8 cellular contexts compared by ENCODE assay signal in the genomic region with DNA sequence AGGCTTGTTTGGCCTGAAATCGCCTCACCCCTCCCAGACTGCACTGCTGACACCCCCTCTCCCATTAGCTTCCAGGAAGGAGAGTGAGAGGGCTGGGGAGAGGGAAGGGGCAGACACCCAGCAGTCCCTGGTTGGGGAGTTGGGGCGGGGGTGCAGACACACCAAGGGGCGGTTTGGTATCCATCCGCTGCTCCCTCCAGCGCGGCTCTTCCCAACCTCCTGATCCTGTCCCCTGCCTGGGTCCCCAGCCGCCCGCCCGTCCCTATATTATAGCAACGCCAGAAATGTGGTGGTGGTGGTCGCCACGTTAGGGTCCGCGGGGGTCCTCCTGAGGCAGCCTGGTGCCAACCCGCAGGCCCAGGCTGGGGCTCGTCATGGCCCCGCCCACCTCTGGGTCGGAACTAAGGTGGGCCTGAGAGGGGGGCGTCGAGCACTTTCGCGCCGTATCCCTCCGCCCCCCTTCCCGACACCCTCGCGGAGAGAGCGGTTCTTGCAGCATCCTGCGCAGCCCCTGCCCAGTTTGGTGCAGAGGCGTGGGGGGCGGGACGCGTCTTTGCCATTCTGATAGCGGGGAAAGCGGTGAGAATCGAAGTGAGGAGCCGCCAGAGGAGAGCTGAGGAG. TPM values are rescaled to one million over a fixed set of nuclear protein-coding genes. Genes with fewer than 3 reads are reported as not detected.
A peak's percentile ranks its signal among the peaks of the same experiment; 100 is the strongest.
DNase-seq lines count a peak whose midpoint lies in the region; ATAC-seq, FAIRE-seq and TF ChIP-seq lines count a peak whose summit lies in the region.

No MANE protein-coding gene starts in this region.

- H4K20me1 ChIP-seq in astrocyte (ENCODE audit: insufficient read depth, low read length) = no peaks in the 10 kb centered on the region

- H3K4me3 ChIP-seq in astrocyte (ENCODE audit: insufficient read depth, low read depth, low read length) = peak overlapping the region; percentile 67
- H3K4me3 ChIP-seq in right lobe of liver = peak overlapping the region; percentile 27 to 56 (median 32)
- peak overlapping the region; percentile 27 to 62 (median 44) for H3K4me3 ChIP-seq in tibial nerve

- peaks cover 4% of the 10 kb centered on the region for H3K4me1 Mint-ChIP-seq in activated CD4-positive, alpha-beta T cell treated with anti-CD3 and anti-CD28 coated beads for 36 hours
- H3K4me1 Mint-ChIP-seq in astrocyte (ENCODE audit: low read depth, unreplicated experiment) = peaks cover under 1% of the 10 kb centered on the region

- intact Hi-C loops in activated CD4-positive, alpha-beta T cell treated with anti-CD3 and anti-CD28 coated beads for 36 hours (cut with DNase I, micrococcal nuclease) = no loop called here
- intact Hi-C loops in right lobe of liver (cut with DNase I) = no loop called here

- peak; percentile 36 for ATAC-seq in activated CD4-positive, alpha-beta T cell treated with anti-CD3 and anti-CD28 coated beads for 36 hours
- ATAC-seq in right lobe of liver = peak; percentile 23 to 41 (median 25)
- ATAC-seq in GM19035 (IDR thresholded peaks at IDR 0.05; ENCODE audit: unreplicated experiment) = no peak
- no peak for ATAC-seq in omental fat pad (ENCODE audit: low FRiP score)

- CTCF ChIA-PET in activated CD4-positive, alpha-beta T cell treated with anti-CD3 and anti-CD28 coated beads for 36 hours (lab: Charles Lee) = no interaction called here

- H3K9me3 ChIP-seq in astrocyte (ENCODE audit: insufficient read depth, low read depth, low read length) (no peaks in the 10 kb centered on the region), right lobe of liver (no peaks in the 10 kb centered on the region), tibial nerve (no peaks in the 10 kb centered on the region)

- peak overlapping the region; percentile 66 for H2AFZ ChIP-seq in astrocyte (ENCODE audit: low read depth, low read length)

- H3K9me3 Mint-ChIP-seq in activated CD4-positive, alpha-beta T cell treated with anti-CD3 and anti-CD28 coated beads for 36 hours (ENCODE audit: low read depth) = no peaks in the 10 kb centered on the region
- no peaks in the 10 kb centered on the region for H3K9me3 Mint-ChIP-seq in astrocyte (ENCODE audit: unreplicated experiment)

- no peaks in the 10 kb centered on the region for H3K36me3 Mint-ChIP-seq in activated CD4-positive, alpha-beta T cell treated with anti-CD3 and anti-CD28 coated beads for 36 hours (ENCODE audit: low read depth)
- H3K36me3 Mint-ChIP-seq in astrocyte (ENCODE audit: low read depth, unreplicated experiment) = no peaks in the 10 kb centered on the region

- POLR2A ChIA-PET in activated CD4-positive, alpha-beta T cell treated with anti-CD3 and anti-CD28 coated beads for 36 hours (lab: Charles Lee) = no interaction called here

- peak; percentile 30 for DNase-seq in activated CD4-positive, alpha-beta T cell treated with anti-CD3 and anti-CD28 coated beads for 36 hours
- no peak for DNase-seq in activated CD4-positive, alpha-beta T cell treated with anti-CD3 and anti-CD28 coated beads, Interleukin-2, amount 50 U/mL, for 4 hours
- DNase-seq in astrocyte (ENCODE audit: low read depth) (no peak), right lobe of liver (peak in 1 of 3 donors; percentile 21), tibial nerve (ENCODE audit: low spot score in 2 of 2) (no peak), kidney glomerular epithelial cell (lab: John Stamatoyannopoulos, UW) (no peak), omental fat pad (ENCODE audit: low spot score) (no peak)

- no peaks in the 10 kb centered on the region for H3K79me2 ChIP-seq in astrocyte (ENCODE audit: insufficient read depth, low read length)

- no peaks in the 10 kb centered on the region for H3K27me3 Mint-ChIP-seq in activated CD4-positive, alpha-beta T cell treated with anti-CD3 and anti-CD28 coated beads for 36 hours
- H3K27me3 Mint-ChIP-seq in astrocyte (ENCODE audit: low read depth, unreplicated experiment) = no peaks in the 10 kb centered on the region

- no peaks in the 10 kb centered on the region for H3K27me3 ChIP-seq in astrocyte (ENCODE audit: insufficient read depth, low read length)
- H3K27me3 ChIP-seq in right lobe of liver = no peaks in the 10 kb centered on the region
- H3K27me3 ChIP-seq in tibial nerve = no peaks in the 10 kb centered on the region

- H3K36me3 ChIP-seq in astrocyte (ENCODE audit: insufficient read depth, low read length) = no peaks in the 10 kb centered on the region
- no peaks in the 10 kb centered on the region for H3K36me3 ChIP-seq in right lobe of liver
- no peaks in the 10 kb centered on the region for H3K36me3 ChIP-seq in tibial nerve

- TF ChIP-seq POLR2A in right lobe of liver (IDR thresholded peaks at IDR 0.05) (no peak), tibial nerve (IDR thresholded peaks at IDR 0.05) (no peak)

- 26% methylated on average over 7 of the region's 37 CpGs for WGBS in right lobe of liver (ENCODE audit: insufficient coverage, low coverage, low lambda C conversion rate, missing lambda C conversion rate)
- 41 to 54% methylated on average over 5 to 36 of the region's 37 CpGs for WGBS in tibial nerve, 2 donors

- no peak overlapping the region for H3K27ac ChIP-seq in astrocyte (ENCODE audit: low read depth, low read length)
- H3K27ac ChIP-seq in right lobe of liver = no peak overlapping the region
- H3K27ac ChIP-seq in tibial nerve = no peak overlapping the region

- TF ChIP-seq CTCF in astrocyte (IDR thresholded peaks at IDR 0.05; ENCODE audit: insufficient read depth, low read depth, low read length) = no peak
- no peak for TF ChIP-seq CTCF in right lobe of liver (IDR thresholded peaks at IDR 0.05)
- no peak for TF ChIP-seq CTCF in tibial nerve (IDR thresholded peaks at IDR 0.05)
- TF ChIP-seq CTCF in omental fat pad (IDR thresholded peaks at IDR 0.05) = no peak

- no peak for FAIRE-seq in astrocyte (lab: Jason Lieb, UNC)

- peak overlapping the region; percentile 65 for H3K4me3 Mint-ChIP-seq in activated CD4-positive, alpha-beta T cell treated with anti-CD3 and anti-CD28 coated beads for 36 hours
- peak overlapping the region; percentile 83 for H3K4me3 Mint-ChIP-seq in astrocyte (ENCODE audit: unreplicated experiment)

- peak overlapping the region; percentile 88 for H3K4me2 ChIP-seq in astrocyte (ENCODE audit: low read length)

- no peak overlapping the region for H3K27ac Mint-ChIP-seq in activated CD4-positive, alpha-beta T cell treated with anti-CD3 and anti-CD28 coated beads for 36 hours
- H3K27ac Mint-ChIP-seq in astrocyte (ENCODE audit: unreplicated experiment) = no peak overlapping the region

- H3K4me1 ChIP-seq in astrocyte (ENCODE audit: insufficient read depth, low read length) (no peaks in the 10 kb centered on the region), right lobe of liver (no peaks in the 10 kb centered on the region), tibial nerve (peaks cover 0 to 6% (median 0%) of the 10 kb centered on the region in 4 donors)

- no peak for TF ChIP-seq EP300 in tibial nerve (IDR thresholded peaks at IDR 0.05)

- peak overlapping the region; percentile 77 for H3K9ac ChIP-seq in astrocyte (ENCODE audit: low read length)

RNA-seq across cellular contexts. Expression of a gene that starts 25.1 kb away (rescaled TPM):
- total RNA-seq in activated CD4-positive, alpha-beta T cell treated with anti-CD3 and anti-CD28 coated beads for 36 hours = 1 to 10 TPM; 1.0 to 1.8 TPM
- total RNA-seq in astrocyte (4.9 and 8.0 TPM in 2 replicates), right lobe of liver (1 to 10 TPM; 1.7 to 3.4 (median 2.2) TPM), tibial nerve (1 to 10 TPM; 2.5 to 7.0 (median 3.0) TPM), omental fat pad (1 to 10 TPM; 1.3 to 5.7 (median 3.3) TPM)

RNA-seq across cellular contexts. Expression of a gene that starts 33.4 kb away (rescaled TPM):
- total RNA-seq in activated CD4-positive, alpha-beta T cell treated with anti-CD3 and anti-CD28 coated beads for 36 hours = 1 to 10 TPM; 1.3 to 2.1 TPM
- total RNA-seq in astrocyte (9.1 and 10.1 TPM in 2 replicates), right lobe of liver (1 to 10 TPM; 3.4 to 8.3 (median 5.8) TPM), tibial nerve (1 to 10 TPM; 4.8 to 7.3 (median 6.5) TPM), omental fat pad (10 to 100 TPM in 2 of 4 donors, 1 to 10 TPM in 2; 3.5 to 14.0 (median 10.6) TPM)

Comparison
In these comparisons a context has a peak if more than half of its experiments do, and no peak if none do; other contexts are left out.
1. ATAC-seq: peak in activated CD4-positive, alpha-beta T cell treated with anti-CD3 and anti-CD28 coated beads for 36 hours (single experiment) and right lobe of liver (4 of 4); none in GM19035 (single experiment) and omental fat pad (single experiment).
2. Peak in every context shown above with its lines, with median percentiles within 50 percentile points of each other: H3K4me3 ChIP-seq.